Comparison of ENCODE assay signal across 20 cellular contexts in genomic region chr11:67489203-67489859, GRCh38. TPM values are rescaled to one million over a fixed set of nuclear protein-coding genes. Genes with fewer than 3 reads are reported as not detected.
DNase-seq lines count a peak whose midpoint lies in the region; ATAC-seq and TF ChIP-seq lines count a peak whose summit lies in the region.
"Had no signal": no experiment of that assay in that cellular context is flagged by ENCODE, and none has a peak within 500 bp of the region (broad histone marks: within the 10 kb centered on the region; RNA-seq: fewer than 3 reads in every experiment).

No MANE protein-coding gene starts in this region.

- no peak for ATAC-seq in CD8-positive, alpha-beta T cell
- no peak for ATAC-seq in naive thymus-derived CD8-positive, alpha-beta T cell
- ATAC-seq in HG02981 (IDR thresholded peaks at IDR 0.05; ENCODE audit: unreplicated experiment) (no peak), HG03175 (IDR thresholded peaks at IDR 0.05; ENCODE audit: unreplicated experiment) (no peak)
- ATAC-seq: right lobe of liver had no signal

- peaks cover 73% of the 10 kb centered on the region for H3K36me3 Mint-ChIP-seq in CD8-positive, alpha-beta T cell
- H3K36me3 Mint-ChIP-seq in activated naive CD8-positive, alpha-beta T cell treated with anti-CD3 and anti-CD28 coated beads for 36 hours = peaks cover 42% of the 10 kb centered on the region
- H3K36me3 Mint-ChIP-seq in naive thymus-derived CD8-positive, alpha-beta T cell = peaks cover 0 to 56% (median 12%) of the 10 kb centered on the region in 3 donors

- H3K36me3 ChIP-seq in CD8-positive, alpha-beta T cell (ENCODE audit: insufficient read depth, low read length) = peaks cover 54% of the 10 kb centered on the region
- H3K36me3 ChIP-seq in GM06990 (ENCODE audit: control insufficient read depth, insufficient read depth, low read length) = peaks cover 33% of the 10 kb centered on the region
- H3K36me3 ChIP-seq in WERI-Rb-1 = peaks cover 67% of the 10 kb centered on the region

- no peak overlapping the region for H3K4me3 ChIP-seq in CD8-positive, alpha-beta T cell (ENCODE audit: low read depth, low read length)
- H3K4me3 ChIP-seq in GM06990 (replicated peaks; ENCODE audit: low read depth, low read length) (no peak overlapping the region), WERI-Rb-1 (ENCODE audit: low read depth, low read length) (no peak overlapping the region)
- H3K4me3 ChIP-seq: BLaER1 treated with 17β-estradiol and CSF1 and Interleukin-3, amounts not matched to agents 10 nM and 100 nM; lung; MG63; right lobe of liver; thoracic aorta had no signal

- peaks cover 41% of the 10 kb centered on the region for H3K4me1 ChIP-seq in CD8-positive, alpha-beta T cell (ENCODE audit: insufficient read depth, low read length)

- H3K27ac Mint-ChIP-seq in CD8-positive, alpha-beta T cell = peak overlapping the region; percentile 75
- peak overlapping the region; percentile 100 for H3K27ac Mint-ChIP-seq in activated naive CD8-positive, alpha-beta T cell treated with anti-CD3 and anti-CD28 coated beads for 36 hours
- peak overlapping the region in 8 of 10 donors; percentile 35 to 81 (median 65) for H3K27ac Mint-ChIP-seq in naive thymus-derived CD8-positive, alpha-beta T cell

- H3K9me3 Mint-ChIP-seq in CD8-positive, alpha-beta T cell = no peaks in the 10 kb centered on the region
- H3K9me3 Mint-ChIP-seq in activated naive CD8-positive, alpha-beta T cell treated with anti-CD3 and anti-CD28 coated beads for 36 hours = peaks cover 4% of the 10 kb centered on the region
- H3K9me3 Mint-ChIP-seq in naive thymus-derived CD8-positive, alpha-beta T cell = no peaks in the 10 kb centered on the region

- CTCF ChIA-PET in CD8-positive, alpha-beta T cell (lab: Charles Lee) = no interaction called here

- POLR2A ChIA-PET in CD8-positive, alpha-beta T cell (lab: Charles Lee) = interaction anchor here (0.8 to 3.0 kb wide), 4 partner anchors 15 to 250 kb away, joined by 3 to 16 read pairs (median 3); partner anchors contain the start of gene PTPRCAP
- POLR2A ChIA-PET in naive thymus-derived CD8-positive, alpha-beta T cell (lab: Charles Lee) = interaction anchor here (0.7 to 9.3 kb wide), 10 partner anchors 10 to 98 kb away, joined by 3 to 176 read pairs (median 8); partner anchors contain the start of genes PITPNM1, PPP1CA, RAD9A and TBC1D10C

- no peaks in the 10 kb centered on the region for H3K27me3 ChIP-seq in CD8-positive, alpha-beta T cell (ENCODE audit: insufficient read depth, low read length)
- H3K27me3 ChIP-seq in GM06990 (replicated peaks; ENCODE audit: control insufficient read depth, insufficient read depth, low read length) (no peaks in the 10 kb centered on the region), WERI-Rb-1 (ENCODE audit: insufficient read depth, low read depth, severe bottlenecking) (no peaks in the 10 kb centered on the region)
- H3K27me3 ChIP-seq: BLaER1 treated with 17β-estradiol and CSF1 and Interleukin-3, amounts not matched to agents 10 nM and 100 nM; MG63; right lobe of liver had no signal

- no peak for DNase-seq in CD8-positive, alpha-beta T cell
- DNase-seq in GM06990 (ENCODE audit: extremely low read depth, insufficient read length) = peak; percentile 14
- no peak for DNase-seq in activated naive CD8-positive, alpha-beta T cell treated with anti-CD3 and anti-CD28 coated beads for 36 hours
- no peak for DNase-seq in naive thymus-derived CD8-positive, alpha-beta T cell
- DNase-seq in SKM-1 treated with dmso at 0.1 percent for 144 hours (lab: John Stamatoyannopoulos, UW; ENCODE audit: unreplicated experiment) = no peak
- DNase-seq in WERI-Rb-1 = no peak
- DNase-seq: MG63, NCI-H2029, NCI-H524 had no signal

- H3K4me1 Mint-ChIP-seq in CD8-positive, alpha-beta T cell (ENCODE audit: low read depth) = peaks cover 42% of the 10 kb centered on the region
- H3K4me1 Mint-ChIP-seq in activated naive CD8-positive, alpha-beta T cell treated with anti-CD3 and anti-CD28 coated beads for 36 hours = peaks cover 47% of the 10 kb centered on the region
- H3K4me1 Mint-ChIP-seq in naive thymus-derived CD8-positive, alpha-beta T cell = peaks cover 27 to 53% (median 45%) of the 10 kb centered on the region in 4 donors

- no peaks in the 10 kb centered on the region for H3K27me3 Mint-ChIP-seq in CD8-positive, alpha-beta T cell (ENCODE audit: low read depth)
- no peaks in the 10 kb centered on the region for H3K27me3 Mint-ChIP-seq in activated naive CD8-positive, alpha-beta T cell treated with anti-CD3 and anti-CD28 coated beads for 36 hours
- H3K27me3 Mint-ChIP-seq in naive thymus-derived CD8-positive, alpha-beta T cell = no peaks in the 10 kb centered on the region

- no peak for TF ChIP-seq CTCF in CD8-positive, alpha-beta T cell (IDR thresholded peaks at IDR 0.05)
- TF ChIP-seq CTCF in GM06990 (IDR thresholded peaks at IDR 0.05; ENCODE audit: insufficient read depth, low read length, poor library complexity, severe bottlenecking) = no peak
- no peak for TF ChIP-seq CTCF in WERI-Rb-1 (IDR thresholded peaks at IDR 0.05; ENCODE audit: low read depth, low read length)

- H3K9me3 ChIP-seq in CD8-positive, alpha-beta T cell (ENCODE audit: low read length) = no peaks in the 10 kb centered on the region
- no peaks in the 10 kb centered on the region for H3K9me3 ChIP-seq in WERI-Rb-1 (ENCODE audit: severe bottlenecking)
- H3K9me3 ChIP-seq: BLaER1 treated with 17β-estradiol and CSF1 and Interleukin-3, amounts not matched to agents 10 nM and 100 nM; MG63; right lobe of liver; thoracic aorta had no signal

- no peak overlapping the region for H3K27ac ChIP-seq in CD8-positive, alpha-beta T cell (ENCODE audit: low read depth, low read length)
- H3K27ac ChIP-seq in WERI-Rb-1 = no peak overlapping the region
- H3K27ac ChIP-seq: BLaER1 treated with 17β-estradiol and CSF1 and Interleukin-3, amounts not matched to agents 10 nM and 100 nM; right lobe of liver; thoracic aorta had no signal

- intact Hi-C loops in CD8-positive, alpha-beta T cell (cut with DNase I, micrococcal nuclease) = no loop called here

- H3K4me3 Mint-ChIP-seq in CD8-positive, alpha-beta T cell = no peak overlapping the region
- peak overlapping the region; percentile 7 for H3K4me3 Mint-ChIP-seq in activated naive CD8-positive, alpha-beta T cell treated with anti-CD3 and anti-CD28 coated beads for 36 hours
- peak overlapping the region in 1 of 10 donors; percentile 3 for H3K4me3 Mint-ChIP-seq in naive thymus-derived CD8-positive, alpha-beta T cell

RNA-seq across cellular contexts. Expression of gene AIP, which starts 6.5 kb away (rescaled TPM):
- 100 to 1,000 TPM; 109 to 111 TPM for total RNA-seq in CD8-positive, alpha-beta T cell
- 100 to 1,000 TPM; 107 to 112 TPM for total RNA-seq in activated naive CD8-positive, alpha-beta T cell treated with anti-CD3 and anti-CD28 coated beads for 36 hours
- 100 to 1,000 TPM; 136 to 141 TPM for total RNA-seq in naive thymus-derived CD8-positive, alpha-beta T cell
- polyA plus RNA-seq in naive thymus-derived CD8-positive, alpha-beta T cell = 100 to 1,000 TPM; 146 to 169 (median 146) TPM

RNA-seq across cellular contexts. Expression of gene PITPNM1, which starts 15.8 kb away (rescaled TPM):
- total RNA-seq in CD8-positive, alpha-beta T cell = 100 to 1,000 TPM in 1 of 2 experiments, 10 to 100 TPM in 1; 92.7 to 103 TPM
- 10 to 100 TPM; 52.7 to 56.4 TPM for total RNA-seq in activated naive CD8-positive, alpha-beta T cell treated with anti-CD3 and anti-CD28 coated beads for 36 hours
- 100 to 1,000 TPM; 118 to 120 TPM for total RNA-seq in naive thymus-derived CD8-positive, alpha-beta T cell
- 10 to 100 TPM; 13.8 to 36.5 (median 15.9) TPM for polyA plus RNA-seq in naive thymus-derived CD8-positive, alpha-beta T cell

RNA-seq across cellular contexts. Expression of gene CDK2AP2, which starts 18.6 kb away (rescaled TPM):
- 10 to 100 TPM; 19.4 to 24.4 TPM for total RNA-seq in CD8-positive, alpha-beta T cell
- 10 to 100 TPM; 49.7 to 50.5 TPM for total RNA-seq in activated naive CD8-positive, alpha-beta T cell treated with anti-CD3 and anti-CD28 coated beads for 36 hours
- total RNA-seq in naive thymus-derived CD8-positive, alpha-beta T cell = 10 to 100 TPM; 41.8 to 46.4 TPM
- 10 to 100 TPM; 75.9 to 96.8 (median 79.5) TPM for polyA plus RNA-seq in naive thymus-derived CD8-positive, alpha-beta T cell

RNA-seq across cellular contexts. Expression of gene TMEM134, which starts 20.3 kb away (rescaled TPM):
- total RNA-seq in CD8-positive, alpha-beta T cell = 10 to 100 TPM; 41.2 to 48.5 TPM
- total RNA-seq in activated naive CD8-positive, alpha-beta T cell treated with anti-CD3 and anti-CD28 coated beads for 36 hours = 10 to 100 TPM; 43.7 to 45.8 TPM
- total RNA-seq in naive thymus-derived CD8-positive, alpha-beta T cell = 100 to 1,000 TPM; 105 to 111 TPM
- 100 to 1,000 TPM; 128 to 148 (median 144) TPM for polyA plus RNA-seq in naive thymus-derived CD8-positive, alpha-beta T cell

RNA-seq across cellular contexts. Expression of gene CABP2, which starts 33.9 kb away (rescaled TPM):
- total RNA-seq in CD8-positive, alpha-beta T cell = not detected
- not detected for total RNA-seq in activated naive CD8-positive, alpha-beta T cell treated with anti-CD3 and anti-CD28 coated beads for 36 hours
- not detected for total RNA-seq in naive thymus-derived CD8-positive, alpha-beta T cell
- not detected for polyA plus RNA-seq in naive thymus-derived CD8-positive, alpha-beta T cell
- total RNA-seq: Daoy, glomerular endothelial cell, lung, OCI-LY7, right lobe of liver, SK-MEL-5, thoracic aorta had no signal
- polyA plus RNA-seq: esophagus, lung had no signal
